7 cellular contexts compared by ENCODE assay signal in the genomic region with DNA sequence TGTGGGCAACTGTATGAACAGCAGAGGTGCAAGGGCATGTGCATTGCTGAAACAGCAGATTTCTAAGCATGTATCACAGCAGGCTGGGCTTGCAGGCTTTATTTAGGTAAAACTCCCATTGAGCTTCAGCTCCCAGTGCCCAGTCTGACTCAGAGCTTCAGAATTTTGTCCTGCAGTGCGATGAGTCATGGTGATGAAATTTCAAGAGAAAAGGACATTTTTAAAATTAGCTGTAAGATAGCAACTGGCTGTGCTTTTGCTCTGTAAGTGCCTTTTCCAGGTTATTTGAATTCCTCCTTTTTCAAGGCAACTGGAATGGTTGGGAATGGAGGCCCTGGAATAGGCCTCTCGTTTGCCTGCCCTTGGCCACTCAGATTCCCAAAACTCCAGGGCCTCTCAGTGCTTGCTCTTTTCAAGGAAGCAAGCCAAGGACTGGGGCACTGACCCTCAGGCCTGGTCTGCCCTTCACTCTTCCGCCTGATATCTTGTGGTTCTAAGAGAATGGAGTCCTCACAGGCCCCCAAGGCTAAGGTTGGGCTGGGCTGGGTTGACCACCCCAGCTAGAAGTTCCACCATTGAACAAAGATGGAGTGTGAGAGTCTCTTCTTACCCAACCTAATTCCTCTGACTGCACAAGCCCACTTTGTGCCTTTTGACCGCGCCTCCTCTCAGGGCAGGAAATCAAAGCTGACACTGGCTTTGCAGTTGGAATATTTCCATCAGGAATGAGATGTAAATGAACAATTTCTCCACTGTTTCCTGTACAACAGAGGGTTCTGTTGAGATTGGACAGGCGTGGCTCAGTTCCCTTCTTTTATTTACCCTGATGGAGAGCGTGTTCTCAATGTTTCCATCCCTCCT. TPM values are rescaled to one million over a fixed set of nuclear protein-coding genes. Genes with fewer than 3 reads are reported as not detected.
A peak's percentile ranks its signal among the peaks of the same experiment; 100 is the strongest.
DNase-seq lines count a peak whose midpoint lies in the region; ATAC-seq and TF ChIP-seq lines count a peak whose summit lies in the region.

No MANE protein-coding gene starts in this region.

- no peak overlapping the region for H3K4me3 Mint-ChIP-seq in endodermal cell

- H3K36me3 Mint-ChIP-seq in endodermal cell (ENCODE audit: low read depth), result no peaks in the 10 kb centered on the region

- H3K4me1 ChIP-seq in endodermal cell (ENCODE audit: control insufficient read depth, insufficient read depth, low read length), result peaks cover 11% of the 10 kb centered on the region
- peaks cover 56% of the 10 kb centered on the region for H3K4me1 ChIP-seq in mesodermal cell (ENCODE audit: control insufficient read depth, insufficient read depth, low read length, poor library complexity, severe bottlenecking)
- H3K4me1 ChIP-seq in upper lobe of right lung, result peaks cover 22% of the 10 kb centered on the region

- H3K36me3 ChIP-seq in endodermal cell (ENCODE audit: control insufficient read depth, insufficient read depth, low read length), result no peaks in the 10 kb centered on the region
- no peaks in the 10 kb centered on the region for H3K36me3 ChIP-seq in mesodermal cell (ENCODE audit: control insufficient read depth, insufficient read depth, low read length)
- H3K36me3 ChIP-seq in upper lobe of right lung, result no peaks in the 10 kb centered on the region

- peak overlapping the region; percentile 95 for H3K27ac Mint-ChIP-seq in endodermal cell

- intact Hi-C loops in upper lobe of right lung (cut with DNase I), result no loop called here

- TF ChIP-seq CTCF in endodermal cell (conservative IDR thresholded peaks at IDR 0.05) (no peak), upper lobe of right lung (IDR thresholded peaks at IDR 0.05) (no peak)

- 77 to 85% methylated on average over 4 to 7 of the region's 7 CpGs for WGBS in endodermal cell (ENCODE audit: insufficient coverage in 1 of 2, insufficient read length in 1 of 2), 2 experiments
- 33 to 85% methylated on average over 3 to 5 of the region's 7 CpGs for whole genome bisulfite sequencing in mesodermal cell (ENCODE audit: insufficient coverage in 2 of 2), 2 experiments

- H3K27me3 ChIP-seq in endodermal cell (ENCODE audit: control insufficient read depth, insufficient read depth, low read length, poor library complexity, severe bottlenecking) (no peaks in the 10 kb centered on the region), upper lobe of right lung (no peaks in the 10 kb centered on the region)

- ATAC-seq in upper lobe of right lung (peak; percentile 74), HG03565 (IDR thresholded peaks at IDR 0.05; ENCODE audit: unreplicated experiment) (no peak)

- H3K27me3 Mint-ChIP-seq in endodermal cell (ENCODE audit: insufficient read depth), result peaks cover 2% of the 10 kb centered on the region

- H3K9me3 ChIP-seq in endodermal cell (ENCODE audit: control insufficient read depth, low read length), result peaks cover 14% of the 10 kb centered on the region
- H3K9me3 ChIP-seq in mesodermal cell (ENCODE audit: control insufficient read depth, low read length), result no peaks in the 10 kb centered on the region
- H3K9me3 ChIP-seq in upper lobe of right lung, result no peaks in the 10 kb centered on the region

- H3K9me3 Mint-ChIP-seq in endodermal cell, result peaks cover 5% of the 10 kb centered on the region

- peak overlapping the region; percentile 77 for H3K27ac ChIP-seq in endodermal cell (ENCODE audit: low read depth, low read length)
- H3K27ac ChIP-seq in mesodermal cell (ENCODE audit: low read depth, low read length, severe bottlenecking), result peak overlapping the region; percentile 100
- peak overlapping the region; percentile 80 for H3K27ac ChIP-seq in upper lobe of right lung

- H3K9ac ChIP-seq in endodermal cell (ENCODE audit: extremely low read depth, low read length, poor library complexity, severe bottlenecking), result peak overlapping the region; percentile 24

- no peak overlapping the region for H3K4me3 ChIP-seq in endodermal cell (ENCODE audit: low read length)
- no peak overlapping the region for H3K4me3 ChIP-seq in mesodermal cell (ENCODE audit: extremely low read depth, insufficient read depth, low read length, poor library complexity, severe bottlenecking)
- no peak overlapping the region for H3K4me3 ChIP-seq in upper lobe of right lung

- H3K4me1 Mint-ChIP-seq in endodermal cell, result peaks cover 20% of the 10 kb centered on the region

- DNase-seq in HCEC 1CT (peak; percentile 98), OCI-M1 (lab: John Stamatoyannopoulos, UW) (peak; percentile 98), endodermal cell (peak; percentile 89), upper lobe of right lung (no peak)
- no peak for DNase-seq in central memory CD4-positive, alpha-beta T cell

RNA-seq across cellular contexts. Expression of a gene that starts 59.5 kb away (rescaled TPM):
- total RNA-seq in endodermal cell, result 1 to 10 TPM; 2.4 to 3.3 TPM
- 33.3 TPM for polyA plus RNA-seq in endodermal cell (2013, experiment 1 of 2)
- 32.0 TPM for polyA plus RNA-seq in endodermal cell (2013, experiment 2 of 2)
- polyA plus RNA-seq in mesodermal cell (2013, experiment 1 of 2), result 450 TPM
- 338 TPM for polyA plus RNA-seq in mesodermal cell (2013, experiment 2 of 2)
- 100 TPM for total RNA-seq in upper lobe of right lung

Comparison
In these comparisons a context has a peak if more than half of its experiments do, and no peak if none do; other contexts are left out.
1. DNase-seq: peak in HCEC 1CT (single experiment), OCI-M1 (single experiment) and endodermal cell (single experiment); none in upper lobe of right lung (single experiment) and central memory CD4-positive, alpha-beta T cell (single experiment).
2. RNA of a gene that starts 59.5 kb away (total RNA-seq): 100 TPM in upper lobe of right lung (single experiment); 2.4 to 3.3 TPM in endodermal cell; every median in the first group is over 10 times any median in the second.
3. Peak in every context shown above with its lines, with median percentiles within 50 percentile points of each other: H3K27ac ChIP-seq.